Comparison of ENCODE assay signal across 1 cellular context in genomic region chr11:46387456-46387855, GRCh38.
TF ChIP-seq lines count a peak whose summit lies in the region.

No MANE protein-coding gene starts in this region.

TF ChIP-seq in HepG2, 621 proteins besides CTCF, POLR2A, EP300 and RAD21:
- TF ChIP-seq HOXA3 (CRISPR knock-in tag; IDR thresholded peaks at IDR 0.05) (no peak), ZNF512B (CRISPR knock-in tag; IDR thresholded peaks at IDR 0.05; ENCODE audit: borderline replicate concordance) (no peak), JUN (CRISPR knock-in tag; IDR thresholded peaks at IDR 0.05) (no peak), GTF3A (CRISPR knock-in tag; conservative IDR thresholded peaks at IDR 0.05) (no peak), EZH2 (conservative IDR thresholded peaks at IDR 0.05; ENCODE audit: low read depth, low read length) (no peak), ZNF354B (CRISPR knock-in tag; IDR thresholded peaks at IDR 0.05) (no peak), ZSCAN31 (CRISPR knock-in tag; IDR thresholded peaks at IDR 0.05; ENCODE audit: low read depth) (no peak), FOSL2 (CRISPR knock-in tag; IDR thresholded peaks at IDR 0.05) (no peak), ATAD3A (CRISPR knock-in tag; IDR thresholded peaks at IDR 0.05) (no peak), TOPORS (CRISPR knock-in tag; IDR thresholded peaks at IDR 0.05) (no peak), TSC22D2 (CRISPR knock-in tag; IDR thresholded peaks at IDR 0.05; ENCODE audit: borderline replicate concordance) (no peak), HHEX (CRISPR knock-in tag; IDR thresholded peaks at IDR 0.05) (no peak), CHD2 (IDR thresholded peaks at IDR 0.05; ENCODE audit: low read depth, low read length) (no peak)
